In the genomic region with DNA sequence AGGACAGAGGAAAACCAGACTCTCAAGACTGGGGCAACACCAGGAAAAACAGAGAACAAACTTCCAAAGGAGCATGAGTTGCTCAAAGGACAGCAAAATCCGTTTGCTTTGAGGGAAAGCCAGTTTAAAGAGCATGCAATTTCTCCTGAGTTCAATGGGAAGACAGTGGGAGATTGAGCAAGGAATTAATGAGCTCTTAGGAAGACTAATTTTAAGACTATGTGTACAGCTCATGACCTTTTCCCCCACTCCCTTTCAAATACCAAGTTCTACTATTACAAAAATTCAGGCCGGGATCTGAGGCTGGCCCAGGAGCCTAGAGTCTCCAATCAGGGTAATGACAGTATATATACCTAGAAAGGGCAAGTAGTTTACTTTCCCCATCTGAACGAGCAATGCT, we compare ENCODE assay signal across 18 cellular contexts.
A peak's percentile ranks its signal among the peaks of the same experiment; 100 is the strongest.
DNase-seq lines count a peak whose midpoint lies in the region; ATAC-seq and TF ChIP-seq lines count a peak whose summit lies in the region.
"Had no signal": no experiment of that assay in that cellular context is flagged by ENCODE, and none has a peak within 500 bp of the region (broad histone marks: within the 10 kb centered on the region; RNA-seq: fewer than 3 reads in every experiment).

No MANE protein-coding gene starts in this region.

- H3K4me1 Mint-ChIP-seq in mesothelial cell of epicardium, result peaks cover 17% of the 10 kb centered on the region
- H3K4me1 Mint-ChIP-seq: naive thymus-derived CD4-positive, alpha-beta T cell had no signal

- peak overlapping the region; percentile 45 for H3K27ac ChIP-seq in skeletal muscle tissue (ENCODE audit: low read depth, low read length)
- H3K27ac ChIP-seq: colonic mucosa had no signal

- H3K36me3 ChIP-seq in skeletal muscle tissue (ENCODE audit: control insufficient read depth in 3 of 3, insufficient read depth in 3 of 3, low read length in 3 of 3), result no peaks in the 10 kb centered on the region
- H3K36me3 ChIP-seq: colonic mucosa had no signal

- no peaks in the 10 kb centered on the region for H3K27me3 Mint-ChIP-seq in mesothelial cell of epicardium (ENCODE audit: low read depth)
- H3K27me3 Mint-ChIP-seq: progenitor cell of endocrine pancreas, type B pancreatic cell had no signal

- no peaks in the 10 kb centered on the region for H3K36me3 Mint-ChIP-seq in mesothelial cell of epicardium
- H3K36me3 Mint-ChIP-seq: naive thymus-derived CD4-positive, alpha-beta T cell; type B pancreatic cell had no signal

- TF ChIP-seq CTCF in choroid plexus epithelial cell (conservative IDR thresholded peaks at IDR 0.05; ENCODE audit: low read depth, low read length) (no peak), mesothelial cell of epicardium (IDR thresholded peaks at IDR 0.05; ENCODE audit: unreplicated experiment) (no peak)

- H3K4me3 Mint-ChIP-seq in mesothelial cell of epicardium, result no peak overlapping the region
- H3K4me3 Mint-ChIP-seq: H9; naive thymus-derived CD4-positive, alpha-beta T cell; type B pancreatic cell had no signal

- H3K4me3 ChIP-seq in choroid plexus epithelial cell (ENCODE audit: low read depth, low read length) (no peak overlapping the region), skeletal muscle tissue (ENCODE audit: low read length in 3 of 3) (no peak overlapping the region)
- H3K4me3 ChIP-seq: colonic mucosa had no signal

- H3K9me3 Mint-ChIP-seq in mesothelial cell of epicardium, result peaks cover 28% of the 10 kb centered on the region

- DNase-seq in AG20443 (ENCODE audit: low spot score) (peak; percentile 34), choroid plexus epithelial cell (ENCODE audit: low read depth) (peak; percentile 34), mesothelial cell of epicardium (ENCODE audit: low spot score in 2 of 2, unreplicated experiment in 2 of 2) (no peak), HUDEP-2 (lab: John Stamatoyannopoulos, UW; ENCODE audit: unreplicated experiment in 76 of 76) (no peak)
- DNase-seq: activated CD4-positive, alpha-beta T cell treated with anti-CD3 and anti-CD28 coated beads for 48 hours; activated naive CD4-positive, alpha-beta T cell; colonic mucosa; H9; naive thymus-derived CD4-positive, alpha-beta T cell; NCI-H1105; NCI-H510A treated with DMSO at 0.1 percent for 48 hours had no signal

- H3K27ac Mint-ChIP-seq in mesothelial cell of epicardium, result peak overlapping the region; percentile 69
- H3K27ac Mint-ChIP-seq: H9; naive thymus-derived CD4-positive, alpha-beta T cell; progenitor cell of endocrine pancreas; type B pancreatic cell had no signal

- ATAC-seq in HG03439 (IDR thresholded peaks at IDR 0.05; ENCODE audit: unreplicated experiment) (no peak), GM21786 (IDR thresholded peaks at IDR 0.05; ENCODE audit: unreplicated experiment) (no peak), HG02938 (IDR thresholded peaks at IDR 0.05; ENCODE audit: unreplicated experiment) (no peak)
- ATAC-seq: left lobe of liver; naive thymus-derived CD4-positive, alpha-beta T cell had no signal

- H3K4me1 ChIP-seq in skeletal muscle tissue (ENCODE audit: control insufficient read depth in 3 of 3, insufficient read depth in 3 of 3, low read length in 3 of 3), result peaks cover 4 to 15% (median 8%) of the 10 kb centered on the region in 3 donors
- H3K4me1 ChIP-seq: colonic mucosa had no signal

- H3K27me3 ChIP-seq in skeletal muscle tissue (ENCODE audit: control insufficient read depth in 3 of 3, insufficient read depth in 3 of 3, low read length in 3 of 3), result no peaks in the 10 kb centered on the region
- H3K27me3 ChIP-seq: colonic mucosa had no signal

- H3K9me3 ChIP-seq in skeletal muscle tissue (ENCODE audit: control insufficient read depth in 3 of 3, low read length in 3 of 3), result no peaks in the 10 kb centered on the region
- H3K9me3 ChIP-seq: colonic mucosa had no signal

- H3K9ac ChIP-seq in skeletal muscle tissue (ENCODE audit: low read depth in 1 of 3, low read length in 3 of 3), result no peak overlapping the region

Comparison
In these comparisons a context has a peak if more than half of its experiments do, and no peak if none do; other contexts are left out.
1. DNase-seq: peak in AG20443 (single experiment) and choroid plexus epithelial cell (single experiment); none in mesothelial cell of epicardium (0 of 2) and HUDEP-2 (0 of 76).